ENCODE assay signal across 23 cellular contexts in genomic region chr2:13681936-13682335, GRCh38.
A peak's percentile ranks its signal among the peaks of the same experiment; 100 is the strongest.
DNase-seq lines count a peak whose midpoint lies in the region; ATAC-seq and TF ChIP-seq lines count a peak whose summit lies in the region.
"Had no signal": no experiment of that assay in that cellular context is flagged by ENCODE, and none has a peak within 500 bp of the region (broad histone marks: within the 10 kb centered on the region; RNA-seq: fewer than 3 reads in every experiment).

No MANE protein-coding gene starts in this region.

- H3K4me2 ChIP-seq in fibroblast of lung (ENCODE audit: extremely low read depth, insufficient read depth, low read length), result no peak overlapping the region

- H3K4me1 ChIP-seq in adipocyte (ENCODE audit: control insufficient read depth, insufficient read depth, low read length) (peaks cover 36% of the 10 kb centered on the region), fibroblast of lung (ENCODE audit: control insufficient read depth, extremely low read depth, insufficient read depth, low read length) (no peaks in the 10 kb centered on the region)
- H3K4me1 ChIP-seq: body of pancreas, parathyroid adenoma, thyroid gland had no signal

- H3K27ac Mint-ChIP-seq in stimulated activated memory B cell treated with anti-CD40 and anti-IgM and Interleukin-4, amounts not matched to agents 10 μg/mL and 1 μg/mL and 100 μg/mL, for 72 hours, result no peak overlapping the region
- H3K27ac Mint-ChIP-seq in endothelial cell (ENCODE audit: unreplicated experiment), result no peak overlapping the region
- H3K27ac Mint-ChIP-seq: activated naive CD4-positive, alpha-beta T cell treated with anti-CD3 and anti-CD28 coated beads, Interleukin-2, amount 50 U/mL, for 72 hours; activated T-helper 1 cell treated with anti-CD3 and anti-CD28 coated beads, Interleukin-12 subunit alpha, Interleukin-12 subunit beta, Interleukin-2, Interleukin-4 antibody, amounts not matched to agents 30 ng/mL and 10 ng/mL and 1 ng/mL, durations not matched to agents 14 hours and 24 hours and 36 hours; nephron; stimulated activated naive B cell treated with anti-CD40 and anti-IgM and Interleukin-4, amounts not matched to agents 10 μg/mL and 1 μg/mL and 100 μg/mL, for 72 hours had no signal

- H3K36me3 Mint-ChIP-seq in stimulated activated memory B cell treated with anti-CD40 and anti-IgM and Interleukin-4, amounts not matched to agents 10 μg/mL and 1 μg/mL and 100 μg/mL, for 72 hours, result no peaks in the 10 kb centered on the region
- peaks cover 11% of the 10 kb centered on the region for H3K36me3 Mint-ChIP-seq in endothelial cell (ENCODE audit: low read depth, unreplicated experiment)
- H3K36me3 Mint-ChIP-seq: stimulated activated naive B cell treated with anti-CD40 and anti-IgM and Interleukin-4, amounts not matched to agents 10 μg/mL and 1 μg/mL and 100 μg/mL, for 72 hours had no signal

- H3K9ac ChIP-seq in adipocyte (ENCODE audit: low read length), result peak overlapping the region; percentile 70
- H3K9ac ChIP-seq in fibroblast of lung (ENCODE audit: insufficient read depth, low read length), result no peak overlapping the region
- H3K9ac ChIP-seq: parathyroid adenoma had no signal

- H3K9me3 ChIP-seq in adipocyte (ENCODE audit: control insufficient read depth, low read length), result peaks cover 14% of the 10 kb centered on the region
- H3K9me3 ChIP-seq in fibroblast of lung (ENCODE audit: control insufficient read depth, insufficient read depth, low read depth, low read length), result no peaks in the 10 kb centered on the region
- H3K9me3 ChIP-seq: thyroid gland had no signal

- no peaks in the 10 kb centered on the region for H4K20me1 ChIP-seq in fibroblast of lung (ENCODE audit: control insufficient read depth, extremely low read depth, insufficient read depth, low read length)

- H3K4me1 Mint-ChIP-seq in stimulated activated memory B cell treated with anti-CD40 and anti-IgM and Interleukin-4, amounts not matched to agents 10 μg/mL and 1 μg/mL and 100 μg/mL, for 72 hours, result no peaks in the 10 kb centered on the region
- peaks cover 3% of the 10 kb centered on the region for H3K4me1 Mint-ChIP-seq in endothelial cell (ENCODE audit: unreplicated experiment)
- H3K4me1 Mint-ChIP-seq: nephron; stimulated activated naive B cell treated with anti-CD40 and anti-IgM and Interleukin-4, amounts not matched to agents 10 μg/mL and 1 μg/mL and 100 μg/mL, for 72 hours had no signal

- no peaks in the 10 kb centered on the region for H3K36me3 ChIP-seq in adipocyte (ENCODE audit: control insufficient read depth, insufficient read depth, low read length, severe bottlenecking)
- no peaks in the 10 kb centered on the region for H3K36me3 ChIP-seq in fibroblast of lung (ENCODE audit: control insufficient read depth, insufficient read depth, low read length)
- H3K36me3 ChIP-seq: thyroid gland had no signal

- no peak overlapping the region for H2AFZ ChIP-seq in fibroblast of lung (ENCODE audit: low read length)
- H2AFZ ChIP-seq: parathyroid adenoma had no signal

- H3K4me3 Mint-ChIP-seq in stimulated activated memory B cell treated with anti-CD40 and anti-IgM and Interleukin-4, amounts not matched to agents 10 μg/mL and 1 μg/mL and 100 μg/mL, for 72 hours, result no peak overlapping the region
- no peak overlapping the region for H3K4me3 Mint-ChIP-seq in endothelial cell (ENCODE audit: unreplicated experiment)
- H3K4me3 Mint-ChIP-seq: activated T-helper 1 cell treated with anti-CD3 and anti-CD28 coated beads, Interleukin-12 subunit alpha, Interleukin-12 subunit beta, Interleukin-2, Interleukin-4 antibody, amounts not matched to agents 30 ng/mL and 10 ng/mL and 1 ng/mL, durations not matched to agents 14 hours and 24 hours and 36 hours; nephron; stimulated activated naive B cell treated with anti-CD40 and anti-IgM and Interleukin-4, amounts not matched to agents 10 μg/mL and 1 μg/mL and 100 μg/mL, for 72 hours had no signal

- no peak for ATAC-seq in stimulated activated memory B cell treated with anti-CD40 and anti-IgM and Interleukin-4, amounts not matched to agents 10 μg/mL and 1 μg/mL and 100 μg/mL, for 72 hours
- ATAC-seq: activated naive CD4-positive, alpha-beta T cell treated with anti-CD3 and anti-CD28 coated beads, Interleukin-2, amount 50 U/mL, for 72 hours; body of pancreas; left lobe of liver; stimulated activated naive B cell treated with anti-CD40 and anti-IgM and Interleukin-4, amounts not matched to agents 10 μg/mL and 1 μg/mL and 100 μg/mL, for 72 hours had no signal

- TF ChIP-seq CTCF in fibroblast of lung (conservative IDR thresholded peaks at IDR 0.05 in 1 of 2, IDR thresholded peaks at IDR 0.05 in 1 of 2; ENCODE audit: low read depth in 1 of 2, low read length in 2 of 2) (no peak), endothelial cell (IDR thresholded peaks at IDR 0.05; ENCODE audit: unreplicated experiment) (no peak)

- H3K27me3 ChIP-seq in adipocyte (replicated peaks; ENCODE audit: control insufficient read depth, insufficient read depth, low read length), result no peaks in the 10 kb centered on the region
- H3K27me3 ChIP-seq in fibroblast of lung (ENCODE audit: control insufficient read depth, insufficient read depth, low read length), result no peaks in the 10 kb centered on the region
- H3K27me3 ChIP-seq: body of pancreas, thyroid gland had no signal

- H3K9me3 Mint-ChIP-seq in stimulated activated memory B cell treated with anti-CD40 and anti-IgM and Interleukin-4, amounts not matched to agents 10 μg/mL and 1 μg/mL and 100 μg/mL, for 72 hours, result peaks cover 2% of the 10 kb centered on the region
- H3K9me3 Mint-ChIP-seq in endothelial cell (ENCODE audit: unreplicated experiment), result peaks cover 4% of the 10 kb centered on the region

- H3K4me3 ChIP-seq in adipocyte (ENCODE audit: low read length), result peak overlapping the region; percentile 68
- no peak overlapping the region for H3K4me3 ChIP-seq in fibroblast of lung (replicated peaks in 1 of 4; ENCODE audit: control extremely low read depth in 1 of 4, insufficient read depth in 1 of 4, low read depth in 3 of 4, low read length in 4 of 4)
- H3K4me3 ChIP-seq: body of pancreas, thyroid gland had no signal

- H3K79me2 ChIP-seq in fibroblast of lung (ENCODE audit: control insufficient read depth, insufficient read depth, low read length), result no peaks in the 10 kb centered on the region
- H3K79me2 ChIP-seq: parathyroid adenoma had no signal

- no peaks in the 10 kb centered on the region for H3K27me3 Mint-ChIP-seq in stimulated activated memory B cell treated with anti-CD40 and anti-IgM and Interleukin-4, amounts not matched to agents 10 μg/mL and 1 μg/mL and 100 μg/mL, for 72 hours
- peaks cover 3% of the 10 kb centered on the region for H3K27me3 Mint-ChIP-seq in endothelial cell (ENCODE audit: unreplicated experiment)
- H3K27me3 Mint-ChIP-seq: stimulated activated naive B cell treated with anti-CD40 and anti-IgM and Interleukin-4, amounts not matched to agents 10 μg/mL and 1 μg/mL and 100 μg/mL, for 72 hours had no signal

- DNase-seq in SKM-1 treated with dmso at 0.1 percent for 144 hours (lab: John Stamatoyannopoulos, UW; ENCODE audit: unreplicated experiment) (peak; percentile 33), SKM-1 (lab: John Stamatoyannopoulos, UW; ENCODE audit: unreplicated experiment) (no peak), adipocyte (ENCODE audit: low read depth) (peak; percentile 54), fibroblast of lung (ENCODE audit: low read depth in 2 of 2) (peak; percentile 70 to 75), stromal cell of bone marrow (ENCODE audit: low read depth) (peak; percentile 33), NCI-H82 (lab: John Stamatoyannopoulos, UW) (no peak), endothelial cell (ENCODE audit: low spot score) (no peak)
- DNase-seq: ACHN; activated CD4-positive, alpha-beta T cell treated with anti-CD3 and anti-CD28 coated beads for 48 hours; body of pancreas; cortex of kidney; NCI-H1930; NK-92 treated with Interleukin-12 subunit alpha and Interleukin-12 subunit beta, amount 100 ng/mL, for 24 hours; stimulated activated naive B cell treated with anti-CD40 and anti-IgM and Interleukin-4, amounts not matched to agents 10 μg/mL and 1 μg/mL and 100 μg/mL, for 72 hours; thyroid gland had no signal

- no peak overlapping the region for H3K27ac ChIP-seq in fibroblast of lung (ENCODE audit: insufficient read depth, low read length)
- H3K27ac ChIP-seq: body of pancreas, C4-2B, parathyroid adenoma, RWPE1, thyroid gland had no signal

Comparison
In these comparisons a context has a peak if more than half of its experiments do, and no peak if none do; other contexts are left out.
1. DNase-seq: peak in SKM-1 treated with dmso at 0.1 percent for 144 hours (single experiment), adipocyte (single experiment), fibroblast of lung (2 of 2) and stromal cell of bone marrow (single experiment); none in SKM-1 (single experiment), NCI-H82 (single experiment) and endothelial cell (single experiment).